Comparison of ENCODE assay signal across 23 cellular contexts in genomic region chr16:85882181-85882810, GRCh38. TPM values are rescaled to one million over a fixed set of nuclear protein-coding genes. Genes with fewer than 3 reads are reported as not detected.
A peak's percentile ranks its signal among the peaks of the same experiment; 100 is the strongest.
DNase-seq lines count a peak whose midpoint lies in the region; ATAC-seq and TF ChIP-seq lines count a peak whose summit lies in the region.
"Had no signal": no experiment of that assay in that cellular context is flagged by ENCODE, and none has a peak within 500 bp of the region (broad histone marks: within the 10 kb centered on the region; RNA-seq: fewer than 3 reads in every experiment).

No MANE protein-coding gene starts in this region.

- peaks cover 3% of the 10 kb centered on the region for H3K36me3 ChIP-seq in OCI-LY3 (replicated peaks; ENCODE audit: low read depth, low read length)
- no peaks in the 10 kb centered on the region for H3K36me3 ChIP-seq in aorta (ENCODE audit: control insufficient read depth in 1 of 2, insufficient read depth in 2 of 2, low read length in 1 of 2)
- H3K36me3 ChIP-seq: breast epithelium, MG63, transverse colon had no signal

- peak overlapping the region; percentile 73 for H3K27ac Mint-ChIP-seq in activated naive CD4-positive, alpha-beta T cell treated with anti-CD3 and anti-CD28 coated beads, Interleukin-2, amount 50 U/mL, for 24 hours
- H3K27ac Mint-ChIP-seq: activated CD4-positive, alpha-beta T cell treated with anti-CD3 and anti-CD28 coated beads for 36 hours had no signal

- no peak overlapping the region for H2AFZ ChIP-seq in OCI-LY3 (ENCODE audit: low read depth, low read length)

- intact Hi-C loops in aorta (cut with DNase I), result no loop called here

- peaks cover 23% of the 10 kb centered on the region for H3K4me1 Mint-ChIP-seq in activated naive CD4-positive, alpha-beta T cell treated with anti-CD3 and anti-CD28 coated beads, Interleukin-2, amount 50 U/mL, for 24 hours

- WGBS in aorta, 2 donors, result 55 to 56% methylated on average over 4 of the region's 4 CpGs

- H3K9me3 Mint-ChIP-seq in activated naive CD4-positive, alpha-beta T cell treated with anti-CD3 and anti-CD28 coated beads, Interleukin-2, amount 50 U/mL, for 24 hours, result no peaks in the 10 kb centered on the region

- H3K9me3 ChIP-seq in OCI-LY3 (ENCODE audit: insufficient read depth, low read length), result peaks cover 5% of the 10 kb centered on the region; the same call in 1 of the 2 replicates
- no peaks in the 10 kb centered on the region for H3K9me3 ChIP-seq in aorta (ENCODE audit: control insufficient read depth, low read length)
- H3K9me3 ChIP-seq: breast epithelium, MG63, transverse colon had no signal

- peaks cover 40% of the 10 kb centered on the region for H3K27me3 ChIP-seq in OCI-LY3 (ENCODE audit: low read depth, low read length)
- H3K27me3 ChIP-seq in aorta (ENCODE audit: control insufficient read depth in 1 of 2, insufficient read depth in 2 of 2, low read length in 1 of 2), result peaks cover 0 to 2% of the 10 kb centered on the region in 2 donors

- DNase-seq in activated naive CD4-positive, alpha-beta T cell treated with anti-CD3 and anti-CD28 coated beads, Interleukin-2, amount 50 U/mL, for 16 hours, result no peak
- peak; percentile 54 for DNase-seq in medulla oblongata (ENCODE audit: extremely low spot score)
- no peak for DNase-seq in mesenteric fat pad (ENCODE audit: low spot score)
- no peak for DNase-seq in stimulated activated CD4-positive, alpha-beta T cell treated with anti-CD3 and anti-CD28 coated beads, Interleukin-2, amount 100 ng/mL, for 24 hours
- DNase-seq in aorta, result no peak
- DNase-seq: activated CD4-positive, alpha-beta T cell treated with anti-CD3 and anti-CD28 coated beads for 36 hours; C1 segment of cervical spinal cord; kidney; MG63; NCI-H146; NCI-H2171 treated with DMSO at 0.1 percent for 48 hours; NCI-H69; SIG-M5; T-helper 1 cell; transverse colon had no signal

- H3K4me3 Mint-ChIP-seq in activated naive CD4-positive, alpha-beta T cell treated with anti-CD3 and anti-CD28 coated beads, Interleukin-2, amount 50 U/mL, for 24 hours, result peak overlapping the region; percentile 26
- H3K4me3 Mint-ChIP-seq: activated CD4-positive, alpha-beta T cell treated with anti-CD3 and anti-CD28 coated beads for 36 hours had no signal

- no peaks in the 10 kb centered on the region for H3K27me3 Mint-ChIP-seq in activated naive CD4-positive, alpha-beta T cell treated with anti-CD3 and anti-CD28 coated beads, Interleukin-2, amount 50 U/mL, for 24 hours

- no peak for ATAC-seq in aorta (ENCODE audit: low FRiP score)
- no peak for ATAC-seq in HG03342 (IDR thresholded peaks at IDR 0.05; ENCODE audit: unreplicated experiment)
- ATAC-seq: activated CD4-positive, alpha-beta T cell treated with anti-CD3 and anti-CD28 coated beads for 36 hours; K562 had no signal

- H3K36me3 Mint-ChIP-seq in activated naive CD4-positive, alpha-beta T cell treated with anti-CD3 and anti-CD28 coated beads, Interleukin-2, amount 50 U/mL, for 24 hours, result no peaks in the 10 kb centered on the region

- H3K4me3 ChIP-seq in OCI-LY3 (ENCODE audit: low read length), result peak overlapping the region; percentile 14; the same call in 1 of the 2 replicates
- no peak overlapping the region for H3K4me3 ChIP-seq in aorta (ENCODE audit: low read length in 2 of 2)
- H3K4me3 ChIP-seq: breast epithelium, K562, lung, MG63, skin epidermis, transverse colon had no signal

- H4K20me1 ChIP-seq in OCI-LY3 (ENCODE audit: insufficient read depth, low read length), result no peaks in the 10 kb centered on the region

- H3K4me1 ChIP-seq in OCI-LY3 (ENCODE audit: low read length) (peaks cover 36% of the 10 kb centered on the region), aorta (ENCODE audit: control insufficient read depth in 1 of 2, insufficient read depth in 2 of 2, low read length in 2 of 2) (no peaks in the 10 kb centered on the region)
- H3K4me1 ChIP-seq: breast epithelium, transverse colon had no signal

- H3K27ac ChIP-seq in OCI-LY3 (ENCODE audit: low read length) (no peak overlapping the region), aorta (ENCODE audit: low read depth in 1 of 2, low read length in 2 of 2) (no peak overlapping the region)
- H3K27ac ChIP-seq: breast epithelium, skin epidermis, transverse colon had no signal

- TF ChIP-seq CTCF in OCI-LY3 (IDR thresholded peaks at IDR 0.05; ENCODE audit: low read depth, low read length), result no peak

- peak overlapping the region; percentile 55 for H3K4me2 ChIP-seq in OCI-LY3 (ENCODE audit: low read length)

- no peak overlapping the region for H3K9ac ChIP-seq in OCI-LY3 (ENCODE audit: low read length)

- H3K79me2 ChIP-seq in OCI-LY3 (ENCODE audit: low read length), result no peaks in the 10 kb centered on the region

RNA-seq across cellular contexts. Expression of gene IRF8, which starts 16.7 kb away (rescaled TPM):
- total RNA-seq in mesenteric fat pad (112 TPM), aorta (10 to 100 TPM; 12.5 to 25.2 TPM)
- polyA plus RNA-seq in aorta, result 10 to 100 TPM in 1 of 2 donors, 1 to 10 TPM in 1; 3.7 to 13.3 TPM
- total RNA-seq: fibroblast of lung had no signal
